In genomic region chr1:117928881-117929339, GRCh38 we compare ENCODE assay signal across 8 cellular contexts. TPM values are rescaled to one million over a fixed set of nuclear protein-coding genes. Genes with fewer than 3 reads are reported as not detected.
DNase-seq lines count a peak whose midpoint lies in the region; ATAC-seq and TF ChIP-seq lines count a peak whose summit lies in the region.

No MANE protein-coding gene starts in this region.

- no peak for TF ChIP-seq CTCF in foreskin keratinocyte (conservative IDR thresholded peaks at IDR 0.05)
- no peak for TF ChIP-seq CTCF in neural crest cell (conservative IDR thresholded peaks at IDR 0.05)

- H3K9me3 Mint-ChIP-seq in neural crest cell, result no peaks in the 10 kb centered on the region

- H3K27me3 Mint-ChIP-seq in neural crest cell (ENCODE audit: low read depth), result no peaks in the 10 kb centered on the region

- H3K4me3 Mint-ChIP-seq in neural crest cell, result peak overlapping the region; percentile 100

- ATAC-seq in GM19438 (IDR thresholded peaks at IDR 0.05; ENCODE audit: low read depth, unreplicated experiment), result peak; percentile 38
- peak; percentile 18 for ATAC-seq in HG03469 (IDR thresholded peaks at IDR 0.05; ENCODE audit: unreplicated experiment)
- peak; percentile 57 for ATAC-seq in foreskin keratinocyte

- DNase-seq in DMS 273 (lab: John Stamatoyannopoulos, UW; ENCODE audit: unreplicated experiment) (peak; percentile 72), NOMO-1 (lab: John Stamatoyannopoulos, UW; ENCODE audit: unreplicated experiment in 2 of 2) (peak; percentile 59 to 68), activated gamma-delta T cell treated with Interleukin-2 at 50 U/mL for 16 hours (peak; percentile 38), foreskin keratinocyte (peak; percentile 33 to 52), neural crest cell (ENCODE audit: low read depth, low spot score) (peak; percentile 46), ureter (ENCODE audit: low spot score) (peak; percentile 53)

- peaks cover 45% of the 10 kb centered on the region for H3K4me1 Mint-ChIP-seq in neural crest cell

- H3K27me3 ChIP-seq in foreskin keratinocyte, result no peaks in the 10 kb centered on the region

- peak overlapping the region; percentile 26 for H3K27ac ChIP-seq in foreskin keratinocyte

- peak overlapping the region; percentile 97 for H3K27ac Mint-ChIP-seq in neural crest cell (ENCODE audit: unreplicated experiment)

- peaks cover 5% of the 10 kb centered on the region for H3K36me3 Mint-ChIP-seq in neural crest cell (ENCODE audit: low read depth)

- no peaks in the 10 kb centered on the region for H3K4me1 ChIP-seq in foreskin keratinocyte

RNA-seq across cellular contexts. Expression of gene GDAP2, which starts 0.5 kb away (rescaled TPM):
- total RNA-seq in foreskin keratinocyte (16.8 and 18.9 TPM in 2 replicates), neural crest cell (24.6 and 25.4 TPM in 2 replicates), ureter (37.7 TPM)
- 5.8 and 6.9 TPM in 2 replicates for polyA plus RNA-seq in foreskin keratinocyte

RNA-seq across cellular contexts. Expression of gene WDR3, which starts 0.6 kb away (rescaled TPM):
- 33.5 and 44.4 TPM in 2 replicates for total RNA-seq in foreskin keratinocyte
- 3.6 and 5.8 TPM in 2 replicates for polyA plus RNA-seq in foreskin keratinocyte
- 41.6 and 45.3 TPM in 2 replicates for total RNA-seq in neural crest cell
- total RNA-seq in ureter, result 31.6 TPM

Comparison
In these comparisons a context has a peak if more than half of its experiments do, and no peak if none do; other contexts are left out.
1. Peak in every context shown above with its lines: DNase-seq, ATAC-seq and H3K27ac ChIP-seq.